1 cellular context compared by ENCODE assay signal in genomic region chr9:124742940-124743339, GRCh38.
TF ChIP-seq lines count a peak whose summit lies in the region.

No MANE protein-coding gene starts in this region.

TF ChIP-seq in K562, 482 proteins besides CTCF, POLR2A, EP300 and RAD21 (continued from another document and continues in another):
- TF ChIP-seq MGA (IDR thresholded peaks at IDR 0.05) (peak; percentile 26; the same call in 1 of the 2 replicates), RBM39 (optimal IDR thresholded peaks at IDR 0.05; ENCODE audit: low read depth, low read length) (no peak), GTF3C2 (IDR thresholded peaks at IDR 0.05; ENCODE audit: borderline replicate concordance, extremely low read depth, insufficient read length) (no peak), ZNF668 (CRISPR knock-in tag; IDR thresholded peaks at IDR 0.05) (no peak), ZNF197 (CRISPR knock-in tag; IDR thresholded peaks at IDR 0.05; ENCODE audit: low read depth) (no peak), FOXA3 (CRISPR knock-in tag; conservative IDR thresholded peaks at IDR 0.05 in 1 of 2, IDR thresholded peaks at IDR 0.05 in 1 of 2) (no peak), SMARCA4 (IDR thresholded peaks at IDR 0.05) (peak; percentile 16), EHMT2 (IDR thresholded peaks at IDR 0.05) (no peak), GATA2 (CRISPR knock-in tag; IDR thresholded peaks at IDR 0.05) (peak; percentile 45; the same call in 1 of the 2 replicates), TFE3 (CRISPR knock-in tag; IDR thresholded peaks at IDR 0.05) (no peak), E2F6 (IDR thresholded peaks at IDR 0.05; ENCODE audit: borderline replicate concordance in 1 of 2, extremely low read depth in 1 of 2, insufficient read depth in 1 of 2, insufficient read length in 1 of 2, low read depth in 1 of 2, low read length in 1 of 2, poor library complexity in 1 of 2, severe bottlenecking in 1 of 2) (peak in 1 of 2 experiments; percentile 37), ZEB2 (IDR thresholded peaks at IDR 0.05) (no peak), NCOR1 (IDR thresholded peaks at IDR 0.05) (peak; percentile 50), PRMT5 (CRISPR knock-in tag; IDR thresholded peaks at IDR 0.05) (no peak), PRPF4 (IDR thresholded peaks at IDR 0.05; ENCODE audit: insufficient read depth, low read depth, low read length, poor library complexity, severe bottlenecking) (no peak), ZBTB2 (IDR thresholded peaks at IDR 0.05) (no peak), RERE (CRISPR knock-in tag; IDR thresholded peaks at IDR 0.05; ENCODE audit: borderline replicate concordance) (no peak), ASH1L (IDR thresholded peaks at IDR 0.05; ENCODE audit: borderline replicate concordance, low read depth, partially characterized antibody) (no peak), PBX2 (CRISPR knock-in tag; IDR thresholded peaks at IDR 0.05; ENCODE audit: low read depth) (no peak), PBX2 (tag; conservative IDR thresholded peaks at IDR 0.05; ENCODE audit: low read depth) (no peak), CBX1 (IDR thresholded peaks at IDR 0.05; ENCODE audit: low read depth) (no peak), BMI1 (IDR thresholded peaks at IDR 0.05; ENCODE audit: low read length) (no peak), KDM5B (IDR thresholded peaks at IDR 0.05; ENCODE audit: insufficient replicate concordance, low read depth, low read length) (no peak), ARID1B (IDR thresholded peaks at IDR 0.05) (peak; percentile 68), ZNF253 (CRISPR knock-in tag; conservative IDR thresholded peaks at IDR 0.05) (no peak), SNRNP70 (optimal IDR thresholded peaks at IDR 0.05; ENCODE audit: low read depth, low read length) (no peak), KHSRP (IDR thresholded peaks at IDR 0.05) (no peak), TCF7 (IDR thresholded peaks at IDR 0.05; ENCODE audit: borderline replicate concordance) (no peak)
